Comparison of ENCODE assay signal across 1 cellular context in genomic region chr3:37179144-37179967, GRCh38.
TF ChIP-seq lines count a peak whose summit lies in the region.

No MANE protein-coding gene starts in this region.

TF ChIP-seq in HepG2, 621 proteins besides CTCF, POLR2A, EP300 and RAD21 (continued from another document):
- TF ChIP-seq ZNF609 (CRISPR knock-in tag; IDR thresholded peaks at IDR 0.05; ENCODE audit: borderline replicate concordance) = no peak
- TF ChIP-seq MYNN (CRISPR knock-in tag; IDR thresholded peaks at IDR 0.05; ENCODE audit: low read depth) = no peak
- no peak for TF ChIP-seq TRIM24 (CRISPR knock-in tag; IDR thresholded peaks at IDR 0.05)
- TF ChIP-seq KLF11 (CRISPR knock-in tag; IDR thresholded peaks at IDR 0.05) = no peak
- TF ChIP-seq RERE (CRISPR knock-in tag; IDR thresholded peaks at IDR 0.05; ENCODE audit: low read depth) = no peak
- no peak for TF ChIP-seq ZNF792 (CRISPR knock-in tag; IDR thresholded peaks at IDR 0.05)
- no peak for TF ChIP-seq GPN1 (CRISPR knock-in tag; IDR thresholded peaks at IDR 0.05; ENCODE audit: borderline replicate concordance)
